1 cellular context compared by ENCODE assay signal in genomic region chr1:173479649-173480048, GRCh38.
TF ChIP-seq lines count a peak whose summit lies in the region.

No MANE protein-coding gene starts in this region.

TF ChIP-seq in H1, 55 proteins besides CTCF, POLR2A, EP300 and RAD21:
- no peak for TF ChIP-seq JUN (IDR thresholded peaks at IDR 0.05; ENCODE audit: low read depth, low read length)
- TF ChIP-seq MAFK (IDR thresholded peaks at IDR 0.05; ENCODE audit: low read depth, low read length), result 0 out of 2 replicates have a peak, but pooled peaks have one; percentile 41
- TF ChIP-seq GTF2F1 (IDR thresholded peaks at IDR 0.05; ENCODE audit: borderline replicate concordance, low read depth, low read length), result no peak
- no peak for TF ChIP-seq NRF1 (IDR thresholded peaks at IDR 0.05; ENCODE audit: low read depth, low read length)
- TF ChIP-seq YY1 (IDR thresholded peaks at IDR 0.05; ENCODE audit: low read depth, low read length), result no peak
